29 cellular contexts compared by ENCODE assay signal in genomic region chr7:151819826-151820225, GRCh38. TPM values are rescaled to one million over a fixed set of nuclear protein-coding genes. Genes with fewer than 3 reads are reported as not detected.
DNase-seq lines count a peak whose midpoint lies in the region; ATAC-seq, FAIRE-seq and TF ChIP-seq lines count a peak whose summit lies in the region.
"Had no signal": no experiment of that assay in that cellular context is flagged by ENCODE, and none has a peak within 500 bp of the region (broad histone marks: within the 10 kb centered on the region; RNA-seq: fewer than 3 reads in every experiment).

No MANE protein-coding gene starts in this region.

- H3K27ac ChIP-seq in gastrocnemius medialis, result no peak overlapping the region
- H3K27ac ChIP-seq: ascending aorta, cardiac muscle cell, neutrophil, sigmoid colon, tibial nerve had no signal

- no peaks in the 10 kb centered on the region for H3K4me1 ChIP-seq in gastrocnemius medialis
- H3K4me1 ChIP-seq: ascending aorta had no signal

- no peak for TF ChIP-seq CTCF in chondrocyte (IDR thresholded peaks at IDR 0.05)
- no peak for TF ChIP-seq CTCF in gastrocnemius medialis (IDR thresholded peaks at IDR 0.05 in 4 of 5, conservative IDR thresholded peaks at IDR 0.05 in 1 of 5)

- no peaks in the 10 kb centered on the region for H3K9me3 ChIP-seq in gastrocnemius medialis
- H3K9me3 ChIP-seq: ascending aorta, neutrophil, prostate gland, sigmoid colon, SK-N-SH, tibial nerve had no signal

- peak; percentile 3 to 38 for DNase-seq in NCI-H524 (lab: John Stamatoyannopoulos, UW)
- DNase-seq in NCI-H524 treated with DMSO at 0.1 percent for 48 hours (lab: John Stamatoyannopoulos, UW), result no peak
- DNase-seq in chondrocyte (ENCODE audit: low spot score), result peak; percentile 32
- DNase-seq in mucosa of gallbladder (ENCODE audit: low spot score), result peak; percentile 74
- no peak for DNase-seq in gastrocnemius medialis
- DNase-seq in NCI-H146 treated with DMSO at 0.1 percent for 48 hours (lab: John Stamatoyannopoulos, UW; ENCODE audit: unreplicated experiment), result no peak
- DNase-seq in GM12892 (ENCODE audit: insufficient read length), result no peak
- DNase-seq: activated B cell treated with CpG ODN at 0.5 μM for 24 hours; activated CD4-positive, alpha-beta T cell treated with anti-CD3 and anti-CD28 coated beads, Interleukin-2, amount 50 U/mL, for 1 hour; activated gamma-delta T cell; activated naive CD8-positive, alpha-beta T cell treated with anti-CD3 and anti-CD28 coated beads, Interleukin-2, amount 10 ng/mL, durations not matched to agents 7 days and 5 days; activated T-cell treated with anti-CD3 and anti-CD28 coated beads, Interleukin-2, amount 50 U/mL, for 24 hours; CD4-positive, alpha-beta T cell; cortex of kidney; Kasumi-1; left ventricle myocardium superior; naive B cell; NCI-H1694; sigmoid colon; SK-N-SH; stimulated activated CD4-positive, alpha-beta T cell treated with anti-CD3 and anti-CD28 coated beads, Interleukin-4, amount 100 ng/mL, for 24 hours had no signal

- no peaks in the 10 kb centered on the region for H3K9me3 Mint-ChIP-seq in chondrocyte (ENCODE audit: low read depth)
- H3K9me3 Mint-ChIP-seq: activated B cell treated with CpG ODN at 0.5 μM for 24 hours; activated naive CD8-positive, alpha-beta T cell treated with anti-CD3 and anti-CD28 coated beads, Interleukin-2, amount 10 ng/mL, durations not matched to agents 7 days and 5 days; activated T-cell treated with anti-CD3 and anti-CD28 coated beads, Interleukin-2, amount 50 U/mL, for 24 hours; CD4-positive, alpha-beta T cell; naive B cell had no signal

- H3K4me3 Mint-ChIP-seq in chondrocyte (ENCODE audit: unreplicated experiment), result no peak overlapping the region
- H3K4me3 Mint-ChIP-seq: activated B cell treated with CpG ODN at 0.5 μM for 24 hours; activated naive CD8-positive, alpha-beta T cell treated with anti-CD3 and anti-CD28 coated beads, Interleukin-2, amount 10 ng/mL, durations not matched to agents 7 days and 5 days; activated T-cell treated with anti-CD3 and anti-CD28 coated beads, Interleukin-2, amount 50 U/mL, for 24 hours; CD4-positive, alpha-beta T cell; naive B cell had no signal

- in situ Hi-C loops in gastrocnemius medialis (cut with MboI; ENCODE audit: low sequenced_read_pairs in 4 of 4), result no loop called here

- H3K27me3 ChIP-seq in gastrocnemius medialis, result no peaks in the 10 kb centered on the region
- H3K27me3 ChIP-seq: ascending aorta, neutrophil, sigmoid colon, tibial nerve had no signal

- no peak overlapping the region for H3K4me3 ChIP-seq in gastrocnemius medialis
- H3K4me3 ChIP-seq: ascending aorta, cardiac muscle cell, prostate gland, sigmoid colon, tibial nerve had no signal

- H3K27ac Mint-ChIP-seq in chondrocyte (ENCODE audit: unreplicated experiment), result no peak overlapping the region
- H3K27ac Mint-ChIP-seq: activated B cell treated with CpG ODN at 0.5 μM for 24 hours; activated naive CD8-positive, alpha-beta T cell treated with anti-CD3 and anti-CD28 coated beads, Interleukin-2, amount 10 ng/mL, durations not matched to agents 7 days and 5 days; activated T-cell treated with anti-CD3 and anti-CD28 coated beads, Interleukin-2, amount 50 U/mL, for 24 hours; CD4-positive, alpha-beta T cell had no signal

- ATAC-seq in HG03097 (IDR thresholded peaks at IDR 0.05; ENCODE audit: low FRiP score, unreplicated experiment) (no peak), gastrocnemius medialis (no peak)
- ATAC-seq: left ventricle myocardium superior had no signal

- TF ChIP-seq POLR2A in gastrocnemius medialis (IDR thresholded peaks at IDR 0.05) (no peak), GM12892 (IDR thresholded peaks at IDR 0.05; ENCODE audit: low read depth, low read length) (no peak)

- H3K36me3 ChIP-seq in gastrocnemius medialis, result no peaks in the 10 kb centered on the region
- H3K36me3 ChIP-seq: ascending aorta, cardiac muscle cell, neutrophil, prostate gland, sigmoid colon, tibial nerve had no signal

- intact Hi-C loops in gastrocnemius medialis (cut with DNase I; ENCODE audit: low total_unique reads), result no loop called here

- FAIRE-seq in GM12892 (lab: Jason Lieb, UNC), result no peak
- FAIRE-seq: A204.1, islet of Langerhans had no signal

- no peaks in the 10 kb centered on the region for H3K36me3 Mint-ChIP-seq in chondrocyte (ENCODE audit: low read depth)
- H3K36me3 Mint-ChIP-seq: activated naive CD8-positive, alpha-beta T cell treated with anti-CD3 and anti-CD28 coated beads, Interleukin-2, amount 10 ng/mL, durations not matched to agents 7 days and 5 days; naive B cell had no signal

- peaks cover 5% of the 10 kb centered on the region for H3K4me1 Mint-ChIP-seq in chondrocyte (ENCODE audit: low read depth)

- H3K27me3 Mint-ChIP-seq in chondrocyte (ENCODE audit: low read depth), result peaks cover 26% of the 10 kb centered on the region
- H3K27me3 Mint-ChIP-seq: activated B cell treated with CpG ODN at 0.5 μM for 24 hours; activated naive CD8-positive, alpha-beta T cell treated with anti-CD3 and anti-CD28 coated beads, Interleukin-2, amount 10 ng/mL, durations not matched to agents 7 days and 5 days; activated T-cell treated with anti-CD3 and anti-CD28 coated beads, Interleukin-2, amount 50 U/mL, for 24 hours; CD4-positive, alpha-beta T cell; naive B cell had no signal

RNA-seq across cellular contexts. Expression of gene PRKAG2, which starts 57.1 kb away (rescaled TPM):
- total RNA-seq in chondrocyte, result 16.1 to 35.4 TPM (median 33.6 TPM) in 3 replicates
- 54.8 TPM for total RNA-seq in mucosa of gallbladder
- total RNA-seq in gastrocnemius medialis, result 10 to 100 TPM in 2 of 4 donors, 1 to 10 TPM in 2; 5.3 to 32.6 (median 13.9) TPM
- polyA plus RNA-seq in GM12892 (2012; ENCODE audit: missing spikeins), result 6.5 TPM

Comparison
In these comparisons a context has a peak if more than half of its experiments do, and no peak if none do; other contexts are left out.
1. DNase-seq: peak in NCI-H524 (2 of 2), chondrocyte (single experiment) and mucosa of gallbladder (single experiment); none in NCI-H524 treated with DMSO at 0.1 percent for 48 hours (single experiment), gastrocnemius medialis (0 of 2), NCI-H146 treated with DMSO at 0.1 percent for 48 hours (single experiment) and GM12892 (single experiment).